Comparison of ENCODE assay signal across 8 cellular contexts in the genomic region with DNA sequence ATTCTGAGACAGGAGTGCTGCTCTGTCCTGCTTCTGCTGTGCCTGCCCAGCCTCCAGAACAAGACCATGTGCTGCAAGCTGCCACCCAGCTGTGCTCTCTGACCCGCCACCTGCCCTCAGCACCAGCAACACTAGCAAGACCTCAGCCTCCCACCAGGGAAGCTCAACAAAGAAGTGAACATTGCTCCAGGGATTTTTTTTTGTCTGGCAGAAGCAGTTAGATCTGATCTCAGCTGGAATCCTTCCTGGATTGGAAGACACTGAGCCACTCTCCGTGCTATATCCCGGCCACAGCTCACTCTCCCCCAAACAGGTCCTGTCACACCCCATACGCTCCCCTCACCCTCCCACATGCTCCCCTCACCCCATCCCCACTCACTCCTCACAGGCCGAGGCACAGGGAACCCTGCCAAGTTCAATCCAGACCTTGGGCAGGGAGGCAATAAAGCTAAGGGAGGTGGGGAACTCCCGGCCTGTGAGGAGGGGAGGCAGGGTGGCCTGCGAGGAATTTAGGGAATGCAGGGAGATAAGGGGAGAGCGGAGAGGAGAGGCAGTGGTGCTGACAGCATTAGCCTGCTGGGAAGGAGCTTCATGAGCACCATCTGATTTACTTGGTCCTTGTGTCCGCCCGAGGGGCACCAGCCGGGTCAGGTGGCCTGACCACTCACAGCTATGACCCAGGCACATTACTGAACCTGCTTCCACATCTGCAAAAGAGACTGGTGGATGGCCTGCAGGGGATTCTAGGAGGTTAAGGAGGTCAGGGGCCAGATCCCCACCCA. TPM values are rescaled to one million over a fixed set of nuclear protein-coding genes. Genes with fewer than 3 reads are reported as not detected.
DNase-seq lines count a peak whose midpoint lies in the region; ATAC-seq, FAIRE-seq and TF ChIP-seq lines count a peak whose summit lies in the region.

No MANE protein-coding gene starts in this region.

- TF ChIP-seq CTCF in A549 (IDR thresholded peaks at IDR 0.05) (no peak), lower lobe of right lung (IDR thresholded peaks at IDR 0.05) (no peak), CD14-positive monocyte (IDR thresholded peaks at IDR 0.05) (no peak)

- H3K4me2 ChIP-seq in A549: peak overlapping the region; percentile 84

- H3K4me1 Mint-ChIP-seq in CD14-positive monocyte: no peaks in the 10 kb centered on the region

- peak overlapping the region; percentile 78 to 92 for H3K27ac ChIP-seq in A549
- H3K27ac ChIP-seq in lower lobe of right lung: peak overlapping the region; percentile 78

- H3K27me3 Mint-ChIP-seq in CD14-positive monocyte (ENCODE audit: low read depth in 3 of 3): peaks cover 0 to 2% (median 1%) of the 10 kb centered on the region in 3 donors

- CTCF ChIA-PET in A549 (lab: Yijun Ruan, JAX): interaction anchor here (0.8 to 6.0 kb wide), 15 partner anchors 10 to 67 kb away, joined by 3 to 51 read pairs (median 7); partner anchors contain the start of gene CCDC85C

- peak; percentile 49 for FAIRE-seq in A549 (lab: Jason Lieb, UNC)

- TF ChIP-seq EP300 in A549 (IDR thresholded peaks at IDR 0.05): peak in 1 of 2 experiments; percentile 62; a peak in 1 of 5 replicates

- TF ChIP-seq RAD21 in A549 (conservative IDR thresholded peaks at IDR 0.05 in 1 of 2, IDR thresholded peaks at IDR 0.05 in 1 of 2): no peak; a peak in 2 of 5 replicates

- no peak overlapping the region for H3K4me3 Mint-ChIP-seq in CD14-positive monocyte

- intact Hi-C loops in lower lobe of right lung (cut with DNase I): no loop called here
- intact Hi-C loops in CD14-positive monocyte (cut with micrococcal nuclease): no loop called here

- ATAC-seq in A549 (peak; percentile 33 to 73), lower lobe of right lung (peak; percentile 60 to 73), GM21367 (IDR thresholded peaks at IDR 0.05; ENCODE audit: unreplicated experiment) (no peak)

- DNase-seq in A549 (ENCODE audit: low read depth in 1 of 2, low spot score in 1 of 2) (peak in 1 of 2 experiments; percentile 76), LoVo (ENCODE audit: low spot score) (peak; percentile 75), cerebellar cortex (ENCODE audit: low spot score) (peak; percentile 74), lower lobe of right lung (peak; percentile 64), DMS153 treated with DMSO at 0.1 percent for 48 hours (lab: John Stamatoyannopoulos, UW; ENCODE audit: unreplicated experiment) (no peak), CD14-positive monocyte (ENCODE audit: low spot score) (no peak)
- no peak for DNase-seq in stimulated activated CD4-positive, alpha-beta T cell treated with anti-CD3 and anti-CD28 coated beads, Interleukin-2, amount 100 ng/mL, for 24 hours

- TF ChIP-seq POLR2A in A549 (IDR thresholded peaks at IDR 0.05; ENCODE audit: low read length): peak; percentile 9; the same call in 1 of the 2 replicates

- H3K4me1 ChIP-seq in A549 (peaks cover 100% of the 10 kb centered on the region), lower lobe of right lung (peaks cover 83% of the 10 kb centered on the region)

- H3K9me3 ChIP-seq in A549: no peaks in the 10 kb centered on the region
- no peaks in the 10 kb centered on the region for H3K9me3 ChIP-seq in lower lobe of right lung

- H3K27me3 ChIP-seq in lower lobe of right lung (ENCODE audit: low read depth): no peaks in the 10 kb centered on the region

- H3K36me3 Mint-ChIP-seq in CD14-positive monocyte: no peaks in the 10 kb centered on the region

- peaks cover 0 to 2% (median 0%) of the 10 kb centered on the region in 7 donors for H3K9me3 Mint-ChIP-seq in CD14-positive monocyte

- peak overlapping the region in 1 of 7 donors; percentile 22 for H3K27ac Mint-ChIP-seq in CD14-positive monocyte

- no peaks in the 10 kb centered on the region for H3K36me3 ChIP-seq in lower lobe of right lung

- H3K4me3 ChIP-seq in A549 (peak overlapping the region; percentile 21), lower lobe of right lung (no peak overlapping the region)

- POLR2A ChIA-PET in A549 (lab: Yijun Ruan, JAX): interaction anchor here (4.9 kb wide), 1 partner anchor 30 kb away, joined by 25 read pairs; the partner anchor contains the start of gene CCDC85C

- 8% methylated on average over 10 of the region's 11 CpGs for WGBS in A549 (ENCODE audit: missing lambda C conversion rate)

TF ChIP-seq in A549, 52 proteins besides CTCF, POLR2A, EP300 and RAD21:
- TF ChIP-seq KDM5A (IDR thresholded peaks at IDR 0.05) (no peak), MAX (IDR thresholded peaks at IDR 0.05) (peak; percentile 79), TFCP2L1 (CRISPR knock-in tag; IDR thresholded peaks at IDR 0.05) (no peak), RNF2 (IDR thresholded peaks at IDR 0.05; ENCODE audit: borderline replicate concordance, low read depth) (no peak), PHF8 (IDR thresholded peaks at IDR 0.05; ENCODE audit: borderline replicate concordance, low read depth) (no peak), TP53 (CRISPR knock-in tag; IDR thresholded peaks at IDR 0.05) (no peak), FOSB (CRISPR knock-in tag; IDR thresholded peaks at IDR 0.05) (no peak), PBX3 (IDR thresholded peaks at IDR 0.05) (peak; percentile 19; the same call in 1 of the 2 replicates), CHD4 (IDR thresholded peaks at IDR 0.05; ENCODE audit: borderline replicate concordance) (no peak), MYC (IDR thresholded peaks at IDR 0.05; ENCODE audit: borderline replicate concordance, low read length) (no peak), HOXB13 (CRISPR knock-in tag; IDR thresholded peaks at IDR 0.05; ENCODE audit: low read depth) (no peak), GATA3 (IDR thresholded peaks at IDR 0.05; ENCODE audit: borderline replicate concordance) (peak; percentile 93), BHLHE40 (IDR thresholded peaks at IDR 0.05; ENCODE audit: low read depth, low read length) (no peak), CHD2 (IDR thresholded peaks at IDR 0.05; ENCODE audit: low read length, partially characterized antibody) (no peak), JUNB (IDR thresholded peaks at IDR 0.05) (no peak), ZNF302 (CRISPR knock-in tag; IDR thresholded peaks at IDR 0.05) (no peak), JUN (IDR thresholded peaks at IDR 0.05) (0 out of 5 replicates have a peak, but pooled peaks of 1 of the 2 experiments have one; percentile 23), RARB (CRISPR knock-in tag; IDR thresholded peaks at IDR 0.05) (no peak), SMC3 (IDR thresholded peaks at IDR 0.05) (no peak), HOXB5 (CRISPR knock-in tag; IDR thresholded peaks at IDR 0.05) (no peak), FOXS1 (CRISPR knock-in tag; IDR thresholded peaks at IDR 0.05) (no peak), ZFP36 (IDR thresholded peaks at IDR 0.05; ENCODE audit: borderline replicate concordance, partially characterized antibody) (no peak), POLR2AphosphoS2 (conservative IDR thresholded peaks at IDR 0.05; ENCODE audit: low read length) (no peak)
- TF ChIP-seq, protein P1, sequence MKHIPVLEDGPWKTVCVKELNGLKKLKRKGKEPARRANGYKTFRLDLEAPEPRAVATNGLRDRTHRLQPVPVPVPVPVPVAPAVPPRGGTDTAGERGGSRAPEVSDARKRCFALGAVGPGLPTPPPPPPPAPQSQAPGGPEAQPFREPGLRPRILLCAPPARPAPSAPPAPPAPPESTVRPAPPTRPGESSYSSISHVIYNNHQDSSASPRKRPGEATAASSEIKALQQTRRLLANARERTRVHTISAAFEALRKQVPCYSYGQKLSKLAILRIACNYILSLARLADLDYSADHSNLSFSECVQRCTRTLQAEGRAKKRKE (CRISPR knock-in tag; IDR thresholded peaks at IDR 0.05; ENCODE audit: low read depth): no peak
- TF ChIP-seq, protein P2, sequence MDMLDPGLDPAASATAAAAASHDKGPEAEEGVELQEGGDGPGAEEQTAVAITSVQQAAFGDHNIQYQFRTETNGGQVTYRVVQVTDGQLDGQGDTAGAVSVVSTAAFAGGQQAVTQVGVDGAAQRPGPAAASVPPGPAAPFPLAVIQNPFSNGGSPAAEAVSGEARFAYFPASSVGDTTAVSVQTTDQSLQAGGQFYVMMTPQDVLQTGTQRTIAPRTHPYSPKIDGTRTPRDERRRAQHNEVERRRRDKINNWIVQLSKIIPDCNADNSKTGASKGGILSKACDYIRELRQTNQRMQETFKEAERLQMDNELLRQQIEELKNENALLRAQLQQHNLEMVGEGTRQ (IDR thresholded peaks at IDR 0.05): 0 out of 2 replicates have a peak, but pooled peaks have one; percentile 17

RNA-seq across cellular contexts. Expression of gene CCDC85C, which starts 29.7 kb away (rescaled TPM):
- polyA plus RNA-seq in A549 (2011; rRNA removed): 10.5 and 11.4 TPM in 2 replicates
- 21.9 and 32.2 TPM in 2 replicates for polyA plus RNA-seq in A549 (2012; cell fraction: cytosol; rRNA removed)
- 39.4 and 46.8 TPM in 2 replicates for polyA plus RNA-seq in A549 (2012; cell fraction: nucleus; rRNA removed)
- polyA plus RNA-seq in A549 (2017; fragmentation: RNase III; extraction: RNeasy Plus Mini Kit Qiagen cat#74134 plus additional on column Dnase treatment): 29.0 to 38.0 TPM (median 31.4 TPM) in 3 replicates
- 15.0 and 21.7 TPM in 2 replicates for polyA minus RNA-seq in A549 (2011; rRNA and poly(A)+ RNA removed)
- 15.3 TPM for total RNA-seq in lower lobe of right lung
- under 1 TPM in 1 of 2 donors, not detected in 1; 0.03 TPM for polyA plus RNA-seq in CD14-positive monocyte

Comparison
In these comparisons a context has a peak if more than half of its experiments do, and no peak if none do; other contexts are left out.
1. DNase-seq: peak in LoVo (single experiment), cerebellar cortex (single experiment) and lower lobe of right lung (single experiment); none in DMS153 treated with DMSO at 0.1 percent for 48 hours (single experiment), CD14-positive monocyte (single experiment) and stimulated activated CD4-positive, alpha-beta T cell treated with anti-CD3 and anti-CD28 coated beads, Interleukin-2, amount 100 ng/mL, for 24 hours (0 of 2).
2. RNA of gene CCDC85C, which starts 29.7 kb away (polyA plus RNA-seq): 10.5 to 46.8 TPM in A549; 0.03 TPM in CD14-positive monocyte; every median in the first group is over 10 times any median in the second.